In genomic region chr4:6893449-6894085, GRCh38 we compare ENCODE assay signal across 1 cellular context.
TF ChIP-seq lines count a peak whose summit lies in the region.

No MANE protein-coding gene starts in this region.

TF ChIP-seq in HepG2, 621 proteins besides CTCF, POLR2A, EP300 and RAD21 (continued from another document and continues in another):
- no peak for TF ChIP-seq ZNF646 (CRISPR knock-in tag; IDR thresholded peaks at IDR 0.05)
- peak; percentile 69; the same call in 1 of the 2 replicates for TF ChIP-seq ZFP37 (CRISPR knock-in tag; IDR thresholded peaks at IDR 0.05; ENCODE audit: borderline replicate concordance)
- peak; percentile 81 for TF ChIP-seq BRF2 (CRISPR knock-in tag; IDR thresholded peaks at IDR 0.05)
- 0 out of 2 replicates have a peak, but pooled peaks have one; percentile 70 for TF ChIP-seq PLSCR1 (CRISPR knock-in tag; IDR thresholded peaks at IDR 0.05; ENCODE audit: borderline replicate concordance)
- no peak for TF ChIP-seq ZNF44 (CRISPR knock-in tag; IDR thresholded peaks at IDR 0.05)
- TF ChIP-seq CBFB (CRISPR knock-in tag; IDR thresholded peaks at IDR 0.05): peak; percentile 82
- TF ChIP-seq ZBTB37 (CRISPR knock-in tag; IDR thresholded peaks at IDR 0.05): no peak
- peak; percentile 76; the same call in 1 of the 2 replicates for TF ChIP-seq ZBTB34 (CRISPR knock-in tag; IDR thresholded peaks at IDR 0.05)
- TF ChIP-seq ZNF652 (CRISPR knock-in tag; IDR thresholded peaks at IDR 0.05; ENCODE audit: borderline replicate concordance, low read depth): peak; percentile 58
- 0 out of 2 replicates have a peak, but pooled peaks have one; percentile 64 for TF ChIP-seq XBP1 (CRISPR knock-in tag; IDR thresholded peaks at IDR 0.05)
- TF ChIP-seq ZNF839 (CRISPR knock-in tag; IDR thresholded peaks at IDR 0.05; ENCODE audit: borderline replicate concordance): no peak
- TF ChIP-seq ZBTB20 (CRISPR knock-in tag; IDR thresholded peaks at IDR 0.05; ENCODE audit: borderline replicate concordance, low read depth): peak; percentile 70; the same call in 1 of the 2 replicates
- TF ChIP-seq ZNF101 (CRISPR knock-in tag; IDR thresholded peaks at IDR 0.05; ENCODE audit: borderline replicate concordance, low read depth): 0 out of 2 replicates have a peak, but pooled peaks have one; percentile 46
- TF ChIP-seq TEAD2 (CRISPR knock-in tag; IDR thresholded peaks at IDR 0.05): no peak
- TF ChIP-seq GABPB1 (CRISPR knock-in tag; IDR thresholded peaks at IDR 0.05): peak; percentile 27; the same call in 1 of the 2 replicates
- TF ChIP-seq CREM (IDR thresholded peaks at IDR 0.05): peak; percentile 74; the same call in 1 of the 2 replicates
- TF ChIP-seq CREM (CRISPR knock-in tag; IDR thresholded peaks at IDR 0.05): no peak
- TF ChIP-seq SPEN (CRISPR knock-in tag; IDR thresholded peaks at IDR 0.05; ENCODE audit: low read depth): peak; percentile 79
- TF ChIP-seq ATM (IDR thresholded peaks at IDR 0.05; ENCODE audit: borderline replicate concordance): no peak
- no peak for TF ChIP-seq ATRX (CRISPR knock-in tag; IDR thresholded peaks at IDR 0.05; ENCODE audit: borderline replicate concordance)
- TF ChIP-seq ZBTB49 (CRISPR knock-in tag; IDR thresholded peaks at IDR 0.05; ENCODE audit: borderline replicate concordance): no peak
- no peak for TF ChIP-seq KLF15 (CRISPR knock-in tag; IDR thresholded peaks at IDR 0.05; ENCODE audit: borderline replicate concordance)
- TF ChIP-seq ZBTB46 (CRISPR knock-in tag; IDR thresholded peaks at IDR 0.05; ENCODE audit: borderline replicate concordance): 0 out of 2 replicates have a peak, but pooled peaks have one; percentile 17
- TF ChIP-seq ZNF724P (CRISPR knock-in tag; IDR thresholded peaks at IDR 0.05; ENCODE audit: borderline replicate concordance): peak; percentile 65; the same call in 1 of the 2 replicates
- no peak; the same call in 1 of the 2 replicates for TF ChIP-seq ZNF772 (CRISPR knock-in tag; IDR thresholded peaks at IDR 0.05)
- TF ChIP-seq STAT6 (CRISPR knock-in tag; IDR thresholded peaks at IDR 0.05; ENCODE audit: borderline replicate concordance): peak; percentile 59; the same call in 1 of the 2 replicates
- peak; percentile 100 for TF ChIP-seq DMAP1 (CRISPR knock-in tag; IDR thresholded peaks at IDR 0.05)
- 0 out of 2 replicates have a peak, but pooled peaks have one; percentile 19 for TF ChIP-seq NAIF1 (CRISPR knock-in tag; IDR thresholded peaks at IDR 0.05; ENCODE audit: borderline replicate concordance)
- 0 out of 2 replicates have a peak, but pooled peaks have one; percentile 25 for TF ChIP-seq ZNF629 (CRISPR knock-in tag; conservative IDR thresholded peaks at IDR 0.05)
- TF ChIP-seq ZNF3 (CRISPR knock-in tag; IDR thresholded peaks at IDR 0.05): no peak
- no peak for TF ChIP-seq NR1H2 (CRISPR knock-in tag; IDR thresholded peaks at IDR 0.05; ENCODE audit: borderline replicate concordance, low read depth)
- no peak for TF ChIP-seq ZMAT3 (CRISPR knock-in tag; conservative IDR thresholded peaks at IDR 0.05)
- no peak; the same call in 1 of the 2 replicates for TF ChIP-seq ZSCAN31 (CRISPR knock-in tag; IDR thresholded peaks at IDR 0.05; ENCODE audit: low read depth)
- TF ChIP-seq ZBTB39 (CRISPR knock-in tag; IDR thresholded peaks at IDR 0.05): no peak
- peak; percentile 92; the same call in 1 of the 2 replicates for TF ChIP-seq ZFP1 (CRISPR knock-in tag; IDR thresholded peaks at IDR 0.05)
- TF ChIP-seq ZMAT5 (CRISPR knock-in tag; IDR thresholded peaks at IDR 0.05; ENCODE audit: borderline replicate concordance, low read depth): no peak
